ENCODE assay signal across 18 cellular contexts in genomic region chr3:48999085-48999858, GRCh38. TPM values are rescaled to one million over a fixed set of nuclear protein-coding genes. Genes with fewer than 3 reads are reported as not detected.
A peak's percentile ranks its signal among the peaks of the same experiment; 100 is the strongest.
DNase-seq lines count a peak whose midpoint lies in the region; ATAC-seq and TF ChIP-seq lines count a peak whose summit lies in the region.
"Had no signal": no experiment of that assay in that cellular context is flagged by ENCODE, and none has a peak within 500 bp of the region (broad histone marks: within the 10 kb centered on the region; RNA-seq: fewer than 3 reads in every experiment).

No MANE protein-coding gene starts in this region.

- H3K27ac Mint-ChIP-seq in CD4-positive, alpha-beta T cell = peak overlapping the region; percentile 44
- H3K27ac Mint-ChIP-seq in naive thymus-derived CD4-positive, alpha-beta T cell = peak overlapping the region in 5 of 9 donors; percentile 10 to 81 (median 30)
- no peak overlapping the region for H3K27ac Mint-ChIP-seq in activated CD4-positive, alpha-beta T cell treated with anti-CD3 and anti-CD28 coated beads, Interleukin-2, amount 10 ng/mL, durations not matched to agents 24 days and 14 days
- H3K27ac Mint-ChIP-seq: T-helper 17 cell had no signal

- intact Hi-C loops in CD4-positive, alpha-beta T cell (cut with DNase I, micrococcal nuclease) = no loop called here
- intact Hi-C loops in naive thymus-derived CD4-positive, alpha-beta T cell (cut with micrococcal nuclease) = no loop called here
- intact Hi-C loops in activated CD4-positive, alpha-beta T cell treated with anti-CD3 and anti-CD28 coated beads, Interleukin-2, amount 10 ng/mL, durations not matched to agents 24 days and 14 days (cut with micrococcal nuclease) = no loop called here
- intact Hi-C loops in aorta (cut with DNase I) = no loop called here

- 75 to 82% methylated on average over 8 of the region's 8 CpGs for WGBS in aorta, 2 donors
- 80 to 94% methylated on average over 6 of the region's 8 CpGs for WGBS in upper lobe of left lung, 2 donors

- no peak for TF ChIP-seq POLR2A in upper lobe of left lung (IDR thresholded peaks at IDR 0.05)

- H3K9me3 Mint-ChIP-seq in CD4-positive, alpha-beta T cell = no peaks in the 10 kb centered on the region
- no peaks in the 10 kb centered on the region for H3K9me3 Mint-ChIP-seq in naive thymus-derived CD4-positive, alpha-beta T cell
- no peaks in the 10 kb centered on the region for H3K9me3 Mint-ChIP-seq in activated CD4-positive, alpha-beta T cell treated with anti-CD3 and anti-CD28 coated beads, Interleukin-2, amount 10 ng/mL, durations not matched to agents 24 days and 14 days

- H3K27me3 ChIP-seq in CD4-positive, alpha-beta T cell (ENCODE audit: control insufficient read depth, insufficient read depth, low read length) = no peaks in the 10 kb centered on the region
- no peaks in the 10 kb centered on the region for H3K27me3 ChIP-seq in naive thymus-derived CD4-positive, alpha-beta T cell (ENCODE audit: control insufficient read depth in 2 of 2, insufficient read depth in 2 of 2, low read length in 2 of 2)
- no peaks in the 10 kb centered on the region for H3K27me3 ChIP-seq in aorta (ENCODE audit: control insufficient read depth in 1 of 2, insufficient read depth in 2 of 2, low read length in 1 of 2)
- no peaks in the 10 kb centered on the region for H3K27me3 ChIP-seq in upper lobe of left lung
- H3K27me3 ChIP-seq: suprapubic skin had no signal

- no peaks in the 10 kb centered on the region for H3K27me3 Mint-ChIP-seq in CD4-positive, alpha-beta T cell
- no peaks in the 10 kb centered on the region for H3K27me3 Mint-ChIP-seq in naive thymus-derived CD4-positive, alpha-beta T cell
- no peaks in the 10 kb centered on the region for H3K27me3 Mint-ChIP-seq in activated CD4-positive, alpha-beta T cell treated with anti-CD3 and anti-CD28 coated beads, Interleukin-2, amount 10 ng/mL, durations not matched to agents 24 days and 14 days
- H3K27me3 Mint-ChIP-seq: T-helper 17 cell had no signal

- peaks cover 0 to 19% (median 3%) of the 10 kb centered on the region in 3 experiments for H3K36me3 ChIP-seq in naive thymus-derived CD4-positive, alpha-beta T cell (ENCODE audit: control insufficient read depth in 2 of 3, insufficient read depth in 3 of 3, low read length in 3 of 3)
- H3K36me3 ChIP-seq in aorta (ENCODE audit: control insufficient read depth in 1 of 2, insufficient read depth in 2 of 2, low read length in 1 of 2) (no peaks in the 10 kb centered on the region), upper lobe of left lung (peaks cover 0 to 13% (median 5%) of the 10 kb centered on the region in 4 donors)

- ATAC-seq in CD4-positive, alpha-beta T cell (ENCODE audit: poor library complexity) = no peak
- ATAC-seq in naive thymus-derived CD4-positive, alpha-beta T cell = no peak
- ATAC-seq in aorta (ENCODE audit: low FRiP score) = no peak
- ATAC-seq in upper lobe of left lung (ENCODE audit: low FRiP score in 2 of 2) = no peak
- ATAC-seq: sciatic nerve, T-helper 17 cell had no signal

- POLR2A ChIA-PET in CD4-positive, alpha-beta T cell (lab: Charles Lee) = no interaction called here
- POLR2A ChIA-PET in RWPE1 (lab: Yijun Ruan, JAX; ENCODE audit: low non-redundant PET) = no interaction called here
- POLR2A ChIA-PET in naive thymus-derived CD4-positive, alpha-beta T cell (lab: Charles Lee) = interaction anchor here (1.6 kb wide), 1 partner anchor 8 kb away, joined by 6 read pairs; no protein-coding TSS in a partner anchor

- no peaks in the 10 kb centered on the region for H3K9me3 ChIP-seq in CD4-positive, alpha-beta T cell (ENCODE audit: control insufficient read depth, low read length)
- no peaks in the 10 kb centered on the region for H3K9me3 ChIP-seq in naive thymus-derived CD4-positive, alpha-beta T cell (ENCODE audit: control insufficient read depth in 2 of 3, low read length in 3 of 3)
- H3K9me3 ChIP-seq in aorta (ENCODE audit: control insufficient read depth, low read length) (no peaks in the 10 kb centered on the region), upper lobe of left lung (no peaks in the 10 kb centered on the region)
- H3K9me3 ChIP-seq: suprapubic skin had no signal

- no peak overlapping the region for H3K4me3 ChIP-seq in naive thymus-derived CD4-positive, alpha-beta T cell (ENCODE audit: low read length)
- no peak overlapping the region for H3K4me3 ChIP-seq in aorta (ENCODE audit: low read length in 2 of 2)
- H3K4me3 ChIP-seq in upper lobe of left lung = no peak overlapping the region
- H3K4me3 ChIP-seq: suprapubic skin had no signal

- DNase-seq in CD4-positive, alpha-beta T cell = no peak
- DNase-seq in COR-L47 (lab: John Stamatoyannopoulos, UW) (peak; percentile 46), RWPE1 (ENCODE audit: low spot score) (no peak), aorta (no peak), upper lobe of left lung (no peak)
- DNase-seq in naive thymus-derived CD4-positive, alpha-beta T cell = no peak
- no peak for DNase-seq in activated CD4-positive, alpha-beta T cell treated with anti-CD3 and anti-CD28 coated beads, Interleukin-2, amount 10 ng/mL, durations not matched to agents 24 days and 14 days
- DNase-seq: activated CD4-positive, alpha-beta T cell treated with anti-CD3 and anti-CD28 coated beads for 1 hour; activated CD8-positive, alpha-beta memory T cell treated with anti-CD3 and anti-CD28 coated beads, Interleukin-2, amount 50 U/mL, for 48 hours; effector CD8-positive, alpha-beta T cell; IMR-90; islet precursor cell; NCI-H2171 treated with DMSO at 0.1 percent for 48 hours; SIG-M5; stimulated activated CD4-positive, alpha-beta T cell treated with anti-CD3 and anti-CD28 coated beads, Interleukin-2, amount 100 ng/mL, for 24 hours; T-helper 17 cell had no signal

- TF ChIP-seq CTCF in CD4-positive, alpha-beta T cell (IDR thresholded peaks at IDR 0.05) = no peak
- TF ChIP-seq CTCF in RWPE1 (conservative IDR thresholded peaks at IDR 0.05; ENCODE audit: low read depth) (no peak), upper lobe of left lung (IDR thresholded peaks at IDR 0.05) (no peak)

- no peaks in the 10 kb centered on the region for H3K4me1 ChIP-seq in naive thymus-derived CD4-positive, alpha-beta T cell (ENCODE audit: control insufficient read depth in 2 of 2, insufficient read depth in 2 of 2, low read length in 2 of 2)
- H3K4me1 ChIP-seq in aorta (ENCODE audit: control insufficient read depth in 1 of 2, insufficient read depth in 2 of 2, low read length in 2 of 2) (no peaks in the 10 kb centered on the region), upper lobe of left lung (no peaks in the 10 kb centered on the region)
- H3K4me1 ChIP-seq: suprapubic skin had no signal

- CTCF ChIA-PET in CD4-positive, alpha-beta T cell (lab: Charles Lee) = no interaction called here
- CTCF ChIA-PET in RWPE1 (lab: Yijun Ruan, JAX) = no interaction called here
- CTCF ChIA-PET in naive thymus-derived CD4-positive, alpha-beta T cell (lab: Charles Lee) = no interaction called here

- no peak overlapping the region for H3K4me3 Mint-ChIP-seq in CD4-positive, alpha-beta T cell
- H3K4me3 Mint-ChIP-seq in naive thymus-derived CD4-positive, alpha-beta T cell = no peak overlapping the region
- H3K4me3 Mint-ChIP-seq in activated CD4-positive, alpha-beta T cell treated with anti-CD3 and anti-CD28 coated beads, Interleukin-2, amount 10 ng/mL, durations not matched to agents 24 days and 14 days = no peak overlapping the region
- H3K4me3 Mint-ChIP-seq: T-helper 17 cell had no signal

- no peak for TF ChIP-seq EP300 in upper lobe of left lung (IDR thresholded peaks at IDR 0.05)

- H3K27ac ChIP-seq in CD4-positive, alpha-beta T cell (ENCODE audit: low read depth, low read length) = no peak overlapping the region
- H3K27ac ChIP-seq in RWPE1 = peak overlapping the region; percentile 39
- H3K27ac ChIP-seq in naive thymus-derived CD4-positive, alpha-beta T cell (ENCODE audit: low read depth, low read length) = no peak overlapping the region
- H3K27ac ChIP-seq in aorta (ENCODE audit: low read depth in 1 of 2, low read length in 2 of 2) = no peak overlapping the region
- no peak overlapping the region for H3K27ac ChIP-seq in upper lobe of left lung
- H3K27ac ChIP-seq: suprapubic skin had no signal

- peaks cover 10% of the 10 kb centered on the region for H3K36me3 Mint-ChIP-seq in CD4-positive, alpha-beta T cell (ENCODE audit: low read depth)
- H3K36me3 Mint-ChIP-seq in naive thymus-derived CD4-positive, alpha-beta T cell = no peaks in the 10 kb centered on the region
- peaks cover 15% of the 10 kb centered on the region for H3K36me3 Mint-ChIP-seq in activated CD4-positive, alpha-beta T cell treated with anti-CD3 and anti-CD28 coated beads, Interleukin-2, amount 10 ng/mL, durations not matched to agents 24 days and 14 days (ENCODE audit: low read depth)

- H3K4me1 Mint-ChIP-seq in CD4-positive, alpha-beta T cell (ENCODE audit: low read depth) = no peaks in the 10 kb centered on the region
- H3K4me1 Mint-ChIP-seq in naive thymus-derived CD4-positive, alpha-beta T cell = peaks cover 3 to 10% (median 7%) of the 10 kb centered on the region in 7 donors
- H3K4me1 Mint-ChIP-seq in activated CD4-positive, alpha-beta T cell treated with anti-CD3 and anti-CD28 coated beads, Interleukin-2, amount 10 ng/mL, durations not matched to agents 24 days and 14 days = peaks cover 11% of the 10 kb centered on the region

RNA-seq across cellular contexts. Expression of gene WDR6, which starts 7.9 kb away (rescaled TPM):
- total RNA-seq in CD4-positive, alpha-beta T cell = 100 to 1,000 TPM; 132 to 134 TPM
- total RNA-seq in naive thymus-derived CD4-positive, alpha-beta T cell = 100 to 1,000 TPM; 170 to 335 (median 204) TPM
- 100 to 1,000 TPM; 147 to 152 TPM for polyA plus RNA-seq in naive thymus-derived CD4-positive, alpha-beta T cell
- total RNA-seq in activated CD4-positive, alpha-beta T cell treated with anti-CD3 and anti-CD28 coated beads, Interleukin-2, amount 10 ng/mL, durations not matched to agents 24 days and 14 days = 141 and 153 TPM in 2 replicates
- total RNA-seq in aorta (100 to 1,000 TPM; 118 to 151 TPM), upper lobe of left lung (100 to 1,000 TPM; 100 to 279 (median 123) TPM)
- 100 to 1,000 TPM in 1 of 2 donors, 10 to 100 TPM in 1; 24.0 to 232 TPM for polyA plus RNA-seq in aorta

RNA-seq across cellular contexts. Expression of gene P4HTM, which starts 9.2 kb away (rescaled TPM):
- 10 to 100 TPM; 45.9 to 47.0 TPM for total RNA-seq in CD4-positive, alpha-beta T cell
- 10 to 100 TPM; 37.9 to 74.7 (median 53.1) TPM for total RNA-seq in naive thymus-derived CD4-positive, alpha-beta T cell
- polyA plus RNA-seq in naive thymus-derived CD4-positive, alpha-beta T cell = 10 to 100 TPM; 19.7 to 28.0 TPM
- total RNA-seq in activated CD4-positive, alpha-beta T cell treated with anti-CD3 and anti-CD28 coated beads, Interleukin-2, amount 10 ng/mL, durations not matched to agents 24 days and 14 days = 33.9 and 38.3 TPM in 2 replicates
- total RNA-seq in aorta = 10 to 100 TPM; 22.0 to 36.6 TPM
- polyA plus RNA-seq in aorta = 10 to 100 TPM; 11.1 to 59.5 TPM
- 100 to 1,000 TPM in 1 of 6 donors, 10 to 100 TPM in 5; 44.2 to 184 (median 69.9) TPM for total RNA-seq in upper lobe of left lung

RNA-seq across cellular contexts. Expression of gene DALRD3, which starts 19.1 kb away (rescaled TPM):
- total RNA-seq in CD4-positive, alpha-beta T cell = 10 to 100 TPM; 15.1 to 15.6 TPM
- 10 to 100 TPM; 18.9 to 28.6 (median 24.1) TPM for total RNA-seq in naive thymus-derived CD4-positive, alpha-beta T cell
- polyA plus RNA-seq in naive thymus-derived CD4-positive, alpha-beta T cell = 10 to 100 TPM; 24.2 to 24.6 TPM
- total RNA-seq in activated CD4-positive, alpha-beta T cell treated with anti-CD3 and anti-CD28 coated beads, Interleukin-2, amount 10 ng/mL, durations not matched to agents 24 days and 14 days = 31.5 and 36.6 TPM in 2 replicates
- total RNA-seq in aorta (10 to 100 TPM in 1 of 2 donors, 1 to 10 TPM in 1; 8.8 to 20.6 TPM), upper lobe of left lung (10 to 100 TPM; 28.5 to 67.1 (median 35.7) TPM)
- polyA plus RNA-seq in aorta = 10 to 100 TPM; 10.1 to 42.4 TPM

RNA-seq across cellular contexts. Expression of gene NDUFAF3, which starts 22.6 kb away (rescaled TPM):
- total RNA-seq in CD4-positive, alpha-beta T cell = 10 to 100 TPM; 52.7 to 53.2 TPM
- 100 to 1,000 TPM in 1 of 5 experiments, 10 to 100 TPM in 4; 63.8 to 110 (median 89.3) TPM for total RNA-seq in naive thymus-derived CD4-positive, alpha-beta T cell
- polyA plus RNA-seq in naive thymus-derived CD4-positive, alpha-beta T cell = 100 to 1,000 TPM; 191 to 205 TPM
- total RNA-seq in activated CD4-positive, alpha-beta T cell treated with anti-CD3 and anti-CD28 coated beads, Interleukin-2, amount 10 ng/mL, durations not matched to agents 24 days and 14 days = 123 and 126 TPM in 2 replicates
- total RNA-seq in aorta = 10 to 100 TPM; 55.8 to 60.6 TPM
- 10 to 100 TPM; 72.2 to 75.1 TPM for polyA plus RNA-seq in aorta
- 100 to 1,000 TPM in 3 of 6 donors, 10 to 100 TPM in 3; 75.4 to 166 (median 101) TPM for total RNA-seq in upper lobe of left lung

RNA-seq across cellular contexts. Expression of gene IMPDH2, which starts 29.9 kb away (rescaled TPM):
- 100 to 1,000 TPM; 133 to 135 TPM for total RNA-seq in CD4-positive, alpha-beta T cell
- 100 to 1,000 TPM; 102 to 206 (median 121) TPM for total RNA-seq in naive thymus-derived CD4-positive, alpha-beta T cell
- 100 to 1,000 TPM; 109 to 123 TPM for polyA plus RNA-seq in naive thymus-derived CD4-positive, alpha-beta T cell
- 490 and 496 TPM in 2 replicates for total RNA-seq in activated CD4-positive, alpha-beta T cell treated with anti-CD3 and anti-CD28 coated beads, Interleukin-2, amount 10 ng/mL, durations not matched to agents 24 days and 14 days
- total RNA-seq in aorta (100 to 1,000 TPM in 1 of 2 donors, 10 to 100 TPM in 1; 84.6 to 101 TPM), upper lobe of left lung (100 to 1,000 TPM in 3 of 6 donors, 10 to 100 TPM in 3; 67.1 to 142 (median 97.3) TPM)
- 100 to 1,000 TPM in 1 of 2 donors, 10 to 100 TPM in 1; 47.6 to 111 TPM for polyA plus RNA-seq in aorta
